In the genomic region with DNA sequence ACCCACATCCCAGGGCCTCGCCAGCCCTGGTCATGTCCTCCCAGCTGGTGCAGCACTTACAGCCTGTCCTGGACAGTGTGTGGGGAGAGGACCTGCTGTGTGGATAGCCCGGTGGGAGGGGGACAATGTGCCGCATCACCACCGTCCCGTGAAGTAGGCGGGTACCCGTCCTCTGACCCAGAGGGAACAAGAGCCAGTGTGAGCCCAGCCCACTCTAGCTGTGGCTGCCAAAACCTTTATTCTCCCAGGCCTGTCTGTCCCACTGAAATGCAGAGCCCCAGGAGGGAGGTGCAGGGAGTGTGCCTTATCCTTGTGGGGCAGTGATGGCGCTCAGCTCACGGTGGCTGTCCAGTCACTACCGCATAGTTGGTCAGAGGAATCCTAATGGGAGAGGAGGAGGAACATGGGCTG, we compare ENCODE assay signal across 12 cellular contexts. TPM values are rescaled to one million over a fixed set of nuclear protein-coding genes. Genes with fewer than 3 reads are reported as not detected.
A peak's percentile ranks its signal among the peaks of the same experiment; 100 is the strongest.
DNase-seq lines count a peak whose midpoint lies in the region; ATAC-seq and TF ChIP-seq lines count a peak whose summit lies in the region.
"Had no signal": no experiment of that assay in that cellular context is flagged by ENCODE, and none has a peak within 500 bp of the region (broad histone marks: within the 10 kb centered on the region; RNA-seq: fewer than 3 reads in every experiment).

No MANE protein-coding gene starts in this region.

- H2AFZ ChIP-seq in mammary epithelial cell (ENCODE audit: low read depth, low read length), result no peak overlapping the region
- no peak overlapping the region for H2AFZ ChIP-seq in neural cell (ENCODE audit: low read depth, low read length)

- dilution Hi-C loops in mammary epithelial cell (cut with HindIII; ENCODE audit: low sequenced_read_pairs), result no loop called here

- H3K36me3 ChIP-seq in CD4-positive, CD25-positive, alpha-beta regulatory T cell (ENCODE audit: control insufficient read depth, insufficient read depth, low read length), result peaks cover 2% of the 10 kb centered on the region
- H3K36me3 ChIP-seq in mammary epithelial cell (ENCODE audit: insufficient read depth, low read length), result no peaks in the 10 kb centered on the region
- peaks cover 8% of the 10 kb centered on the region for H3K36me3 ChIP-seq in neural cell (ENCODE audit: insufficient read depth, low read length)
- H3K36me3 ChIP-seq: transverse colon had no signal

- H3K4me3 ChIP-seq in CD4-positive, CD25-positive, alpha-beta regulatory T cell (ENCODE audit: low read depth, low read length), result no peak overlapping the region
- H3K4me3 ChIP-seq in mammary epithelial cell (replicated peaks in 1 of 3; ENCODE audit: insufficient read depth in 1 of 3, low read depth in 2 of 3, low read length in 3 of 3), result peak overlapping the region in 1 of 3 experiments; percentile 85
- peak overlapping the region; percentile 82 for H3K4me3 ChIP-seq in neural cell (ENCODE audit: low read length)

- H3K27me3 Mint-ChIP-seq in CD4-positive, CD25-positive, alpha-beta regulatory T cell, result peaks cover 5% of the 10 kb centered on the region
- H3K27me3 Mint-ChIP-seq in HFFc6 (ENCODE audit: insufficient read depth), result peaks cover 10% of the 10 kb centered on the region

- H3K27me3 ChIP-seq in CD4-positive, CD25-positive, alpha-beta regulatory T cell (ENCODE audit: control insufficient read depth, insufficient read depth, low read length), result no peaks in the 10 kb centered on the region
- no peaks in the 10 kb centered on the region for H3K27me3 ChIP-seq in mammary epithelial cell (ENCODE audit: insufficient read depth, low read length)
- no peaks in the 10 kb centered on the region for H3K27me3 ChIP-seq in neural cell (ENCODE audit: insufficient read depth, low read depth, low read length)
- H3K27me3 ChIP-seq: transverse colon had no signal

- no TSS peak for BruUV-seq in mammary epithelial cell (replicated peaks; lab: Mats Ljungman, UMichigan)

- no peaks in the 10 kb centered on the region for H3F3A ChIP-seq in neural cell (ENCODE audit: insufficient read depth, low read length, poor library complexity, severe bottlenecking)

- no peaks in the 10 kb centered on the region for H3K9me3 ChIP-seq in CD4-positive, CD25-positive, alpha-beta regulatory T cell (ENCODE audit: control insufficient read depth in 2 of 2, low read length in 2 of 2)
- H3K9me3 ChIP-seq in mammary epithelial cell (replicated peaks; ENCODE audit: insufficient read depth, low read length) (no peaks in the 10 kb centered on the region), neural cell (ENCODE audit: low read length) (no peaks in the 10 kb centered on the region)
- H3K9me3 ChIP-seq: transverse colon had no signal

- H3K27ac ChIP-seq in CD4-positive, CD25-positive, alpha-beta regulatory T cell (ENCODE audit: insufficient read depth, low read length, poor library complexity, severe bottlenecking), result no peak overlapping the region
- H3K27ac ChIP-seq in mammary epithelial cell (ENCODE audit: insufficient read depth, low read depth, low read length), result no peak overlapping the region
- no peak overlapping the region for H3K27ac ChIP-seq in neural cell (ENCODE audit: low read length)
- H3K27ac ChIP-seq: transverse colon had no signal

- peak overlapping the region in 1 of 3 donors; percentile 23 for H3K27ac Mint-ChIP-seq in CD4-positive, CD25-positive, alpha-beta regulatory T cell
- H3K27ac Mint-ChIP-seq in HFFc6, result peak overlapping the region; percentile 52; the same call in 1 of the 2 replicates

- H3K79me2 ChIP-seq in mammary epithelial cell (ENCODE audit: insufficient read depth, low read length) (peaks cover 38% of the 10 kb centered on the region), neural cell (replicated peaks; ENCODE audit: insufficient read depth, low read length) (peaks cover 12% of the 10 kb centered on the region)

- CTCF ChIA-PET in mammary epithelial cell (lab: Charles Lee; ENCODE audit: low non-redundant PET), result no interaction called here

- TF ChIP-seq CTCF in HFFc6 (IDR thresholded peaks at IDR 0.05) (no peak), mammary epithelial cell (conservative IDR thresholded peaks at IDR 0.05 in 1 of 2, IDR thresholded peaks at IDR 0.05 in 1 of 2; ENCODE audit: extremely low read depth in 1 of 2, insufficient read depth in 1 of 2, low read depth in 1 of 2, low read length in 2 of 2) (no peak), neural cell (IDR thresholded peaks at IDR 0.05; ENCODE audit: poor library complexity, severe bottlenecking) (no peak)

- no peak for TF ChIP-seq RAD21 in neural cell (conservative IDR thresholded peaks at IDR 0.05)

- peaks cover 13% of the 10 kb centered on the region for H3K36me3 Mint-ChIP-seq in CD4-positive, CD25-positive, alpha-beta regulatory T cell
- H3K36me3 Mint-ChIP-seq in HFFc6 (ENCODE audit: low read depth), result peaks cover 14% of the 10 kb centered on the region

- in situ Hi-C loops in mammary epithelial cell (cut with MboI; ENCODE audit: low sequenced_read_pairs in 2 of 2), result no loop called here

- no peaks in the 10 kb centered on the region for H4K20me1 ChIP-seq in mammary epithelial cell (ENCODE audit: insufficient read depth, low read length)
- H4K20me1 ChIP-seq in neural cell (ENCODE audit: insufficient read depth), result no peaks in the 10 kb centered on the region

- peaks cover 0 to 1% (median 0%) of the 10 kb centered on the region in 7 donors for H3K9me3 Mint-ChIP-seq in CD4-positive, CD25-positive, alpha-beta regulatory T cell
- no peaks in the 10 kb centered on the region for H3K9me3 Mint-ChIP-seq in HFFc6

- intact Hi-C loops in mammary epithelial cell (cut with micrococcal nuclease), result no loop called here

- WGBS in mammary epithelial cell (ENCODE audit: low coverage, missing lambda C conversion rate), result 67% methylated on average over 9 of the region's 10 CpGs

- peaks cover 15% of the 10 kb centered on the region for H3K4me1 ChIP-seq in CD4-positive, CD25-positive, alpha-beta regulatory T cell (ENCODE audit: control insufficient read depth, insufficient read depth, low read length, poor library complexity, severe bottlenecking)
- peaks cover 17% of the 10 kb centered on the region for H3K4me1 ChIP-seq in mammary epithelial cell (ENCODE audit: insufficient read depth, low read length)

- peaks cover 0 to 24% (median 10%) of the 10 kb centered on the region in 4 donors for H3K4me1 Mint-ChIP-seq in CD4-positive, CD25-positive, alpha-beta regulatory T cell
- peaks cover 18% of the 10 kb centered on the region for H3K4me1 Mint-ChIP-seq in HFFc6 (ENCODE audit: low read depth)

- H3K9me2 ChIP-seq in neural cell (ENCODE audit: insufficient read depth, low read length), result no peaks in the 10 kb centered on the region

- no peak for TF ChIP-seq EP300 in neural cell (conservative IDR thresholded peaks at IDR 0.05; ENCODE audit: poor library complexity, severe bottlenecking)

- no peak for DNase-seq in CD4-positive, CD25-positive, alpha-beta regulatory T cell
- DNase-seq in HFFc6, result no peak
- DNase-seq in mammary epithelial cell, result no peak
- DNase-seq in islet precursor cell, result no peak
- DNase-seq: cerebellar nuclear complex, NCI-H1694, NCI-H82, transverse colon had no signal

- H3K9ac ChIP-seq in mammary epithelial cell (ENCODE audit: insufficient read depth, low read length) (no peak overlapping the region), neural cell (ENCODE audit: low read length) (peak overlapping the region; percentile 67)

- H3K4me2 ChIP-seq in mammary epithelial cell (ENCODE audit: insufficient read depth, low read depth, low read length) (peak overlapping the region; percentile 88), neural cell (ENCODE audit: low read length) (peak overlapping the region; percentile 57)

- H3K4me3 Mint-ChIP-seq in CD4-positive, CD25-positive, alpha-beta regulatory T cell, result peak overlapping the region; percentile 81 to 94 (median 84)
- H3K4me3 Mint-ChIP-seq in HFFc6, result peak overlapping the region; percentile 90

- ATAC-seq in CD4-positive, CD25-positive, alpha-beta regulatory T cell (ENCODE audit: low read depth in 2 of 2), result no peak
- ATAC-seq in HG03432 (IDR thresholded peaks at IDR 0.05; ENCODE audit: unreplicated experiment) (no peak), esophagus mucosa (no peak)
- ATAC-seq: left lobe of liver had no signal

TF ChIP-seq in neural cell, 6 proteins besides CTCF, POLR2A, EP300 and RAD21 (continues in another document):
- TF ChIP-seq MXI1 (conservative IDR thresholded peaks at IDR 0.05; ENCODE audit: poor library complexity, severe bottlenecking) (no peak), SMC3 (conservative IDR thresholded peaks at IDR 0.05; ENCODE audit: poor library complexity) (no peak)

RNA-seq across cellular contexts. Expression of a gene that starts 1.7 kb away (rescaled TPM):
- 9.9 TPM for total RNA-seq in CD4-positive, CD25-positive, alpha-beta regulatory T cell
- polyA plus RNA-seq in CD4-positive, CD25-positive, alpha-beta regulatory T cell, result 1 to 10 TPM; 3.1 to 3.8 (median 3.4) TPM
- total RNA-seq in HFFc6 (2021; fragmentation: NEBNext Ultra II Directional; extraction: Animal tissue kit (Norgen Biotek cat#: 25700)), result 10 to 100 TPM; 15.7 to 21.7 (median 17.6) TPM
- 10 to 100 TPM in 1 of 2 donors, 1 to 10 TPM in 1; 7.0 to 18.1 TPM for total RNA-seq in mammary epithelial cell
- polyA plus RNA-seq in mammary epithelial cell, result 4.9 TPM
- 8.7 TPM for polyA minus RNA-seq in mammary epithelial cell
- 11.9 and 12.5 TPM in 2 replicates for polyA plus RNA-seq in neural cell
- 16.1 and 21.5 TPM in 2 replicates for polyA minus RNA-seq in neural cell
- total RNA-seq in esophagus mucosa, result 10.8 TPM

RNA-seq across cellular contexts. Expression of a gene that starts 33.6 kb away (rescaled TPM):
- 29.7 TPM for total RNA-seq in CD4-positive, CD25-positive, alpha-beta regulatory T cell
- 1 to 10 TPM; 1.8 to 5.0 (median 3.3) TPM for polyA plus RNA-seq in CD4-positive, CD25-positive, alpha-beta regulatory T cell
- 1 to 10 TPM; 4.3 to 5.7 (median 4.5) TPM for total RNA-seq in HFFc6 (2021; fragmentation: NEBNext Ultra II Directional; extraction: Animal tissue kit (Norgen Biotek cat#: 25700))
- total RNA-seq in mammary epithelial cell (1 to 10 TPM; 6.3 to 7.8 TPM), esophagus mucosa (18.7 TPM)
- polyA plus RNA-seq in mammary epithelial cell (2.1 TPM), neural cell (2.6 and 3.2 TPM in 2 replicates)
- polyA minus RNA-seq in mammary epithelial cell (11.2 TPM), neural cell (10.2 and 11.9 TPM in 2 replicates)
